Comparison of ENCODE assay signal across 9 cellular contexts in genomic region chr7:51477819-51478218, GRCh38.
"Had no signal": no experiment of that assay in that cellular context is flagged by ENCODE, and none has a peak within 500 bp of the region (broad histone marks: within the 10 kb centered on the region; RNA-seq: fewer than 3 reads in every experiment).

No MANE protein-coding gene starts in this region.

- DNase-seq: GOT3, H9, HCEC 1CT, IMR-90, Karpas-422, KBM-7 had no signal

- H3K27ac ChIP-seq: HL-60, KMS-11 had no signal

- H3K4me2 ChIP-seq: KMS-11 had no signal

- FAIRE-seq: H54 had no signal

- H3K9ac ChIP-seq: KMS-11 had no signal
